In the genomic region with DNA sequence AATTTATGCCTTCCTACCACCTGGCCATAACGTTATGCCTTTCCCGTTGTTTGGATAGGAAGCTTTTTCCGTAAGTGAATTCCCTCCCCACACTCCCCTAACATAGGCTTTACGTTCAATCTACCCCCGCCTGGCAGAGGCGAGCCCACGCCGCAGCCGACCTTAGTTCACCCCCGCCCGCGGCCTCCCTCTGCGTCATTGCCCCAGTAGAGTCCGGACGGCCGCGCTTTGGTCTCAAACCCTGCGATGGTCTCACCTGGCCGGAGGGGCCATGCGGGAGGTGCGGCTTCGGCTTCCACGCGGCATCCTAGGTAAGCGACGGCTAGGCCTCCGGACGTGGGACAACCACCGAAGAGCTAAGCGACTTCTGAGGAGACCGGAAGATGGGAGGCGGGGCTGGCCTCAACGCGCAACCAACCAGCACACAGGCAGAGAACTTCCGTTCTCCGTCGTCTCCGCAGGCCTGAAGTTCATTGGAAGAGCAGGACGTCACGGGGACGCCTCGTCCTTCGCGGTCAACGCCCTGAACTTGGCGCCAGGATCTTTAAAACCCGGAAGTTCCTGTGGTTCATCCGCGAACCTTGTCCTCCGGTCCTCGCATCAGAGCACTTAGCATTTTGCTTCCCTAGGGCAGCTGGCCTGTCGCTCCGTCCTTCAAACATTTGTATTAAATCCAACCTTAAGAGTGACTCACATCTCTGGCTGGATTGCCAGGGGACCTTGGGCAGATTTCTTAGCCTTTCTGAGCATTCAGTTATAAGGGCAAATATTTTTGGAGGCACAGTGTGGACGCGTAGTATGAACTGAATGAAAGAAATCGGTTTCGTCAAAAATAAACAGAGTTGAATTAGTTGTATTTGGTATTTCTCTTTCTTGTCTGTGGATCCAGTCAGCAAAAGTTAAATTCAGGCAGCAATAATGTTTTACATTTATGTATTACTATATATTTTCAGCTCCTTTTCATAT, we compare ENCODE assay signal across 8 cellular contexts. TPM values are rescaled to one million over a fixed set of nuclear protein-coding genes. Genes with fewer than 3 reads are reported as not detected.
A peak's percentile ranks its signal among the peaks of the same experiment; 100 is the strongest.
DNase-seq lines count a peak whose midpoint lies in the region; TF ChIP-seq lines count a peak whose summit lies in the region.

A gene with protein sequence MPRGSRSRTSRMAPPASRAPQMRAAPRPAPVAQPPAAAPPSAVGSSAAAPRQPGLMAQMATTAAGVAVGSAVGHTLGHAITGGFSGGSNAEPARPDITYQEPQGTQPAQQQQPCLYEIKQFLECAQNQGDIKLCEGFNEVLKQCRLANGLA (minus strand): TSS at position 369 of the 966 bp plus-strand sequence. CDS start 63 bp downstream, at position 306.

- H3K4me1 ChIP-seq in SJSA1 (replicated peaks), result peaks cover 6% of the 10 kb centered on the region; the same call in 1 of the 2 replicates

- no peaks in the 10 kb centered on the region for H3K27me3 ChIP-seq in SJSA1 (replicated peaks)

- no peak for TF ChIP-seq CTCF in HFF-Myc (IDR thresholded peaks at IDR 0.05; ENCODE audit: low read depth, low read length, missing control alignments)
- TF ChIP-seq CTCF in foreskin fibroblast (IDR thresholded peaks at IDR 0.05; ENCODE audit: low read depth, low read length), result no peak

- H3K27ac ChIP-seq in SJSA1, result peak within 1 kb of the TSS; percentile 86

- H3K4me3 ChIP-seq in HFF-Myc (replicated peaks; ENCODE audit: low read depth, low read length) (peak within 1 kb of the TSS; percentile 87), SJSA1 (peak within 1 kb of the TSS; percentile 74), foreskin fibroblast (ENCODE audit: low read depth in 1 of 2, low read length in 2 of 2) (peak within 1 kb of the TSS; percentile 70 to 89)

- peaks cover 44% of the 10 kb centered on the region for H3K36me3 ChIP-seq in SJSA1

- DNase-seq in GM03348 (ENCODE audit: low spot score), result peak; percentile 98
- peak; percentile 97 for DNase-seq in HFF-Myc (ENCODE audit: extremely low read depth, low read depth)
- peak; percentile 99 for DNase-seq in MV-4-11 (lab: John Stamatoyannopoulos, UW)
- peak; percentile 93 to 98 for DNase-seq in SJSA1 (ENCODE audit: low read depth in 1 of 2, low spot score in 2 of 2)
- peak; percentile 88 for DNase-seq in activated gamma-delta T cell treated with anti-CD3 and anti-CD28 coated beads, Interleukin-2, amount 50 U/mL, for 16 hours (ENCODE audit: low read depth)
- peak; percentile 99 to 100 for DNase-seq in foreskin fibroblast
- peak; percentile 62 to 99 (median 95) for DNase-seq in nucleus accumbens (lab: John Stamatoyannopoulos, UW)
- peak; percentile 99 for DNase-seq in superior temporal gyrus (ENCODE audit: extremely low spot score)

- no peaks in the 10 kb centered on the region for H3K9me3 ChIP-seq in SJSA1 (replicated peaks)

RNA-seq across cellular contexts. Expression of the gene that starts here (rescaled TPM):
- 613 and 738 TPM in 2 replicates for total RNA-seq in SJSA1 (2014; rRNA removed; shearing (Covaris generic))

Comparison
In these comparisons a context has a peak if more than half of its experiments do, and no peak if none do; other contexts are left out.
1. Peak in every context shown above with its lines: DNase-seq, H3K4me3 ChIP-seq and H3K27ac ChIP-seq.